In the genomic region with DNA sequence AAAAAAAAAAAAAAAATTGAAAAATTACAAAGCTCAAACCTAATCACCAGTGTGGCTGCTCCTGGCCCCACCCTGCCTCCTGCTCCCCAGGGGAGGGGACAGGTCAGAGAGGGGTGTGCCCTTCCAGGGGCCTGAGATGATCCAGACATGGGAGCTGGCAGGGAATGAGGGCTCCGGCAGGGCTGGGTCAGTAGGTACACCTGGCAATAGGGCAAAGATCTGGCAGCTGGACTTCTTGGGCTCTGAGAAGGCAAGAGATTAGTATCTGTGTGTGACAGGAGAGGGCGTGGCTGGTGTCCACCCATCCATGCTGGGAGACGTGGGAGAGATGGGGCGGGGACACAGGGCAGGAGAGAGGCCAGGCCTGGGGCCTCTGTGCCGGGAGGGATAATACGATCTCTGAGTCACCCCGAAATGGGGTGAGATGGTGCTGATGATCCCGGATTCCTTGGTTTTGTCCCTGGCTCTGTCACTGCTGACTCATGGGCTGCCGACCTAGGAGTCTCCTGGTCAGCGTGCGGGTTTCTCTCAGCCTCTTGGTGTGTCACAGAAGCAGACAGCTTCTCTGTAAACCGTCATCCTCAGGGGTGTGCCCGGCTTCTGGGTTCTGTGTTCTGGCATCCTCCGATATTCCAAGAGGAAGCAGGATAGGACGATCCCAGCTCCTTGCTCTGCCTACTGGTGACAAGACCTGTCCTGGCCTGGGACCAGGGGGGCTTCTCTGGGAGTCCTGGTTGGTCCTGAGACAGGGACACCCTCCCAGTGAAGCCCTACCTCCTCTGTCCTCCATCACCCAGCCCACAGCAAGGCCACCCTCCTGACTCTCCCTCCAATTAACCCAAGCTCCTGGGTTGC, we compare ENCODE assay signal across 1 cellular context.
A peak's percentile ranks its signal among the peaks of the same experiment; 100 is the strongest.
TF ChIP-seq lines count a peak whose summit lies in the region.

No MANE protein-coding gene starts in this region.

TF ChIP-seq in K562, 482 proteins besides CTCF, POLR2A, EP300 and RAD21 (continued from another document and continues in another):
- TF ChIP-seq, protein P1, sequence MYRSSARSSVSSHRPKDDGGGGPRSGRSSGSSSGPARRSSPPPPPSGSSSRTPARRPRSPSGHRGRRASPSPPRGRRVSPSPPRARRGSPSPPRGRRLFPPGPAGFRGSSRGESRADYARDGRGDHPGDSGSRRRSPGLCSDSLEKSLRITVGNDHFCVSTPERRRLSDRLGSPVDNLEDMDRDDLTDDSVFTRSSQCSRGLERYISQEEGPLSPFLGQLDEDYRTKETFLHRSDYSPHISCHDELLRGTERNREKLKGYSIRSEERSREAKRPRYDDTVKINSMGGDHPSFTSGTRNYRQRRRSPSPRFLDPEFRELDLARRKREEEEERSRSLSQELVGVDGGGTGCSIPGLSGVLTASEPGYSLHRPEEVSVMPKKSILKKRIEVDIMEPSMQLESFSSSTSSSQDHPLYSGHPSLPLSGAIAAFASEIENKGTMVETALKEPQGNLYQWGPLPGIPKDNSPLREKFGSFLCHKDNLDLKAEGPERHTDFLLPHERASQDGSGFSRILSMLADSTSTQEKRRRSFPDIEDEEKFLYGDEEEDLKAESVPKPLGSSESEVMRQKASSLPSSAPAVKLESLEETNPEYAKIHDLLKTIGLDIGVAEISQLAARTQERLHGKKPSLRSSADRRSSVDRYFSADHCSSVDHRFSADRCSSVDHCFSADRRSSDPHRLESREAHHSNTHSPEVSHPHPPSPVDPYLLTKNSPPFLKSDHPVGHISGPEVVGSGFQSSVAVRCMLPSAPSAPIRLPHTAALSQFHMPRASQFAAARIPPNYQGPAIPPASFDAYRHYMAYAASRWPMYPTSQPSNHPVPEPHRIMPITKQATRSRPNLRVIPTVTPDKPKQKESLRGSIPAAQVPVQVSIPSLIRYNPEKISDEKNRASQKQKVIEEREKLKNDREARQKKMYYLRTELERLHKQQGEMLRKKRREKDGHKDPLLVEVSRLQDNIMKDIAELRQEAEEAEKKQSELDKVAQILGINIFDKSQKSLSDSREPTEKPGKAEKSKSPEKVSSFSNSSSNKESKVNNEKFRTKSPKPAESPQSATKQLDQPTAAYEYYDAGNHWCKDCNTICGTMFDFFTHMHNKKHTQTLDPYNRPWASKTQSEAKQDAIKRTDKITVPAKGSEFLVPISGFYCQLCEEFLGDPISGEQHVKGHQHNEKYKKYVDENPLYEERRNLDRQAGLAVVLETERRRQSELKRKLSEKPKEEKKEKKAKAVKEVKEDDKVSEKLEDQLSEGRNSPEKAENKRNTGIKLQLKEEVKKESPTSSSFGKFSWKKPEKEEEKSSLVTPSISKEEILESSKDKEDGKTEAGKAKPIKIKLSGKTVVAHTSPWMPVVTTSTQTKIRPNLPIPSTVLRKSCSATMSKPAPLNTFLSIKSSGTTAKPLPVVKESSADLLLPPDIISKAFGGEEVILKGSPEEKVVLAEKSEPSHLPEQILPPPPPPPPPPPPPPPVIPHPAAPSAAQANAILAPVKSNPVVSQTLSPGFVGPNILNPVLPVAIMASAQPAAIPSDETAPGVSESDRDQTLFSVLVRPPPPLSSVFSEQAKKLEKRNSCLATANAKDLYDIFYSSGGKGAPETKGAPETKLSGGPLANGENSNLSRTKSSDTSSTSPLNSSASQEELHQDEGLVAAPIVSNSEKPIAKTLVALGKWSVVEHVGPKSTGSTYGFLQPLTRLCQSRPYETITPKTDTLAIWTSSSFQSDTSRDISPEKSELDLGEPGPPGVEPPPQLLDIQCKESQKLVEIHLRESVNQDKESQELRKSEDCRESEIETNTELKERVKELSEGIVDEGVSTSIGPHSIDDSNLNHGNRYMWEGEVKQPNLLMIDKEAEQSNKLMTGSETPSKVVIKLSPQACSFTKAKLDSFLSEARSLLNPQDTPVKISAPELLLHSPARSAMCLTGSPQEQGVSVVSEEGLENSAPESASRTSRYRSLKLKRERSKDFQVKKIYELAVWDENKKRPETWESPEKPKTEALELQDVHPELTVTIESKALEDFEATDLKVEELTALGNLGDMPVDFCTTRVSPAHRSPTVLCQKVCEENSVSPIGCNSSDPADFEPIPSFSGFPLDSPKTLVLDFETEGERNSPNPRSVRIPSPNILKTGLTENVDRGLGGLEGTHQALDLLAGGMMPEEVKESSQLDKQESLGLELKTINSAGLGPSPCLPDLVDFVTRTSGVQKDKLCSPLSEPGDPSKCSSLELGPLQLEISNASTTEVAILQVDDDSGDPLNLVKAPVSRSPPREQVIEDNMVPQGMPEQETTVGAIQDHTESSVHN (IDR thresholded peaks at IDR 0.05; ENCODE audit: borderline replicate concordance in 1 of 2, low read depth in 1 of 2): peak in 1 of 2 experiments; percentile 58; a peak in 1 of 4 replicates
- TF ChIP-seq ZNF766 (CRISPR knock-in tag; conservative IDR thresholded peaks at IDR 0.05) (peak; percentile 47; the same call in 1 of the 2 replicates), MYC (IDR thresholded peaks at IDR 0.05; ENCODE audit: low read depth, low read length) (peak; percentile 48; the same call in 1 of the 2 replicates), MYC (CRISPR knock-in tag; IDR thresholded peaks at IDR 0.05; ENCODE audit: borderline replicate concordance, low read depth) (no peak), SMARCE1 (IDR thresholded peaks at IDR 0.05) (peak; percentile 95), SIN3A (IDR thresholded peaks at IDR 0.05; ENCODE audit: borderline replicate concordance in 2 of 2, control insufficient read depth in 1 of 2, low read depth in 2 of 2, low read length in 2 of 2) (peak; percentile 21 to 81; a peak in 1 of 4 replicates), JUND (IDR thresholded peaks at IDR 0.05; ENCODE audit: borderline replicate concordance, low read depth, low read length) (peak; percentile 97), JUND (tag; IDR thresholded peaks at IDR 0.05; ENCODE audit: borderline replicate concordance, low read depth, low read length) (peak; percentile 95; the same call in 2 of the 3 replicates), HDAC1 (IDR thresholded peaks at IDR 0.05) (peak in 1 of 2 experiments; percentile 82; a peak in 2 of 4 replicates), KDM5B (IDR thresholded peaks at IDR 0.05; ENCODE audit: insufficient replicate concordance, low read depth, low read length) (peak; percentile 49), CTBP1 (IDR thresholded peaks at IDR 0.05; ENCODE audit: borderline replicate concordance) (peak; percentile 98), ZEB2 (IDR thresholded peaks at IDR 0.05) (peak; percentile 16; the same call in 1 of the 2 replicates), SOX6 (IDR thresholded peaks at IDR 0.05) (peak; percentile 81), IRF2 (CRISPR knock-in tag; IDR thresholded peaks at IDR 0.05) (no peak), ATF7 (IDR thresholded peaks at IDR 0.05) (peak; percentile 82), KLF1 (tag; IDR thresholded peaks at IDR 0.05) (peak; percentile 90), GATA2 (CRISPR knock-in tag; IDR thresholded peaks at IDR 0.05) (peak; percentile 94), LEF1 (IDR thresholded peaks at IDR 0.05) (peak; percentile 43; the same call in 1 of the 2 replicates), FOS (IDR thresholded peaks at IDR 0.05; ENCODE audit: extremely low read depth, insufficient read length) (peak; percentile 72), BACH1 (tag; IDR thresholded peaks at IDR 0.05) (peak; percentile 82), BCL6 (CRISPR knock-in tag; IDR thresholded peaks at IDR 0.05) (no peak), CHD1 (IDR thresholded peaks at IDR 0.05; ENCODE audit: low read length) (no peak), MAZ (CRISPR knock-in tag; conservative IDR thresholded peaks at IDR 0.05 in 1 of 2, IDR thresholded peaks at IDR 0.05 in 1 of 2) (peak; percentile 37 to 80; a peak in 3 of 4 replicates), ESRRA (IDR thresholded peaks at IDR 0.05; ENCODE audit: borderline replicate concordance, low read depth) (peak; percentile 56), ZFP36 (IDR thresholded peaks at IDR 0.05; ENCODE audit: low read depth, low read length, partially characterized antibody) (peak; percentile 5), ATF1 (CRISPR knock-in tag; IDR thresholded peaks at IDR 0.05) (no peak), ATF1 (tag; IDR thresholded peaks at IDR 0.05) (peak; percentile 88), ERF (CRISPR knock-in tag; IDR thresholded peaks at IDR 0.05) (no peak)
- TF ChIP-seq, protein P2, sequence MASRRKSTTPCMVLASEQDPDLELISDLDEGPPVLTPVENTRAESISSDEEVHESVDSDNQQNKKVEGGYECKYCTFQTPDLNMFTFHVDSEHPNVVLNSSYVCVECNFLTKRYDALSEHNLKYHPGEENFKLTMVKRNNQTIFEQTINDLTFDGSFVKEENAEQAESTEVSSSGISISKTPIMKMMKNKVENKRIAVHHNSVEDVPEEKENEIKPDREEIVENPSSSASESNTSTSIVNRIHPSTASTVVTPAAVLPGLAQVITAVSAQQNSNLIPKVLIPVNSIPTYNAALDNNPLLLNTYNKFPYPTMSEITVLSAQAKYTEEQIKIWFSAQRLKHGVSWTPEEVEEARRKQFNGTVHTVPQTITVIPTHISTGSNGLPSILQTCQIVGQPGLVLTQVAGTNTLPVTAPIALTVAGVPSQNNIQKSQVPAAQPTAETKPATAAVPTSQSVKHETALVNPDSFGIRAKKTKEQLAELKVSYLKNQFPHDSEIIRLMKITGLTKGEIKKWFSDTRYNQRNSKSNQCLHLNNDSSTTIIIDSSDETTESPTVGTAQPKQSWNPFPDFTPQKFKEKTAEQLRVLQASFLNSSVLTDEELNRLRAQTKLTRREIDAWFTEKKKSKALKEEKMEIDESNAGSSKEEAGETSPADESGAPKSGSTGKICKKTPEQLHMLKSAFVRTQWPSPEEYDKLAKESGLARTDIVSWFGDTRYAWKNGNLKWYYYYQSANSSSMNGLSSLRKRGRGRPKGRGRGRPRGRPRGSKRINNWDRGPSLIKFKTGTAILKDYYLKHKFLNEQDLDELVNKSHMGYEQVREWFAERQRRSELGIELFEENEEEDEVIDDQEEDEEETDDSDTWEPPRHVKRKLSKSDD (conservative IDR thresholded peaks at IDR 0.05; ENCODE audit: low read length): no peak
- TF ChIP-seq, protein P3, sequence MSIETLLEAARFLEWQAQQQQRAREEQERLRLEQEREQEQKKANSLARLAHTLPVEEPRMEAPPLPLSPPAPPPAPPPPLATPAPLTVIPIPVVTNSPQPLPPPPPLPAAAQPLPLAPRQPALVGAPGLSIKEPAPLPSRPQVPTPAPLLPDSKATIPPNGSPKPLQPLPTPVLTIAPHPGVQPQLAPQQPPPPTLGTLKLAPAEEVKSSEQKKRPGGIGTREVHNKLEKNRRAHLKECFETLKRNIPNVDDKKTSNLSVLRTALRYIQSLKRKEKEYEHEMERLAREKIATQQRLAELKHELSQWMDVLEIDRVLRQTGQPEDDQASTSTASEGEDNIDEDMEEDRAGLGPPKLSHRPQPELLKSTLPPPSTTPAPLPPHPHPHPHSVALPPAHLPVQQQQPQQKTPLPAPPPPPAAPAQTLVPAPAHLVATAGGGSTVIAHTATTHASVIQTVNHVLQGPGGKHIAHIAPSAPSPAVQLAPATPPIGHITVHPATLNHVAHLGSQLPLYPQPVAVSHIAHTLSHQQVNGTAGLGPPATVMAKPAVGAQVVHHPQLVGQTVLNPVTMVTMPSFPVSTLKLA (conservative IDR thresholded peaks at IDR 0.05): peak; percentile 66 to 87; a peak in 3 of 4 replicates
- TF ChIP-seq, protein P4, sequence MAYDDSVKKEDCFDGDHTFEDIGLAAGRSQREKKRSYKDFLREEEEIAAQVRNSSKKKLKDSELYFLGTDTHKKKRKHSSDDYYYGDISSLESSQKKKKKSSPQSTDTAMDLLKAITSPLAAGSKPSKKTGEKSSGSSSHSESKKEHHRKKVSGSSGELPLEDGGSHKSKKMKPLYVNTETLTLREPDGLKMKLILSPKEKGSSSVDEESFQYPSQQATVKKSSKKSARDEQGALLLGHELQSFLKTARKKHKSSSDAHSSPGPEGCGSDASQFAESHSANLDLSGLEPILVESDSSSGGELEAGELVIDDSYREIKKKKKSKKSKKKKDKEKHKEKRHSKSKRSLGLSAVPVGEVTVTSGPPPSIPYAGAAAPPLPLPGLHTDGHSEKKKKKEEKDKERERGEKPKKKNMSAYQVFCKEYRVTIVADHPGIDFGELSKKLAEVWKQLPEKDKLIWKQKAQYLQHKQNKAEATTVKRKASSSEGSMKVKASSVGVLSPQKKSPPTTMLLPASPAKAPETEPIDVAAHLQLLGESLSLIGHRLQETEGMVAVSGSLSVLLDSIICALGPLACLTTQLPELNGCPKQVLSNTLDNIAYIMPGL (CRISPR knock-in tag; IDR thresholded peaks at IDR 0.05): no peak
- TF ChIP-seq, protein P5, sequence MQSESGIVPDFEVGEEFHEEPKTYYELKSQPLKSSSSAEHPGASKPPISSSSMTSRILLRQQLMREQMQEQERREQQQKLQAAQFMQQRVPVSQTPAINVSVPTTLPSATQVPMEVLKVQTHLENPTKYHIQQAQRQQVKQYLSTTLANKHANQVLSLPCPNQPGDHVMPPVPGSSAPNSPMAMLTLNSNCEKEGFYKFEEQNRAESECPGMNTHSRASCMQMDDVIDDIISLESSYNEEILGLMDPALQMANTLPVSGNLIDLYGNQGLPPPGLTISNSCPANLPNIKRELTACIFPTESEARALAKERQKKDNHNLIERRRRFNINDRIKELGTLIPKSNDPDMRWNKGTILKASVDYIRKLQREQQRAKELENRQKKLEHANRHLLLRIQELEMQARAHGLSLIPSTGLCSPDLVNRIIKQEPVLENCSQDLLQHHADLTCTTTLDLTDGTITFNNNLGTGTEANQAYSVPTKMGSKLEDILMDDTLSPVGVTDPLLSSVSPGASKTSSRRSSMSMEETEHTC (IDR thresholded peaks at IDR 0.05): 0 out of 2 replicates have a peak, but pooled peaks have one; percentile 15
- TF ChIP-seq, protein P6, sequence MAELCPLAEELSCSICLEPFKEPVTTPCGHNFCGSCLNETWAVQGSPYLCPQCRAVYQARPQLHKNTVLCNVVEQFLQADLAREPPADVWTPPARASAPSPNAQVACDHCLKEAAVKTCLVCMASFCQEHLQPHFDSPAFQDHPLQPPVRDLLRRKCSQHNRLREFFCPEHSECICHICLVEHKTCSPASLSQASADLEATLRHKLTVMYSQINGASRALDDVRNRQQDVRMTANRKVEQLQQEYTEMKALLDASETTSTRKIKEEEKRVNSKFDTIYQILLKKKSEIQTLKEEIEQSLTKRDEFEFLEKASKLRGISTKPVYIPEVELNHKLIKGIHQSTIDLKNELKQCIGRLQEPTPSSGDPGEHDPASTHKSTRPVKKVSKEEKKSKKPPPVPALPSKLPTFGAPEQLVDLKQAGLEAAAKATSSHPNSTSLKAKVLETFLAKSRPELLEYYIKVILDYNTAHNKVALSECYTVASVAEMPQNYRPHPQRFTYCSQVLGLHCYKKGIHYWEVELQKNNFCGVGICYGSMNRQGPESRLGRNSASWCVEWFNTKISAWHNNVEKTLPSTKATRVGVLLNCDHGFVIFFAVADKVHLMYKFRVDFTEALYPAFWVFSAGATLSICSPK (IDR thresholded peaks at IDR 0.05; ENCODE audit: borderline replicate concordance): 0 out of 2 replicates have a peak, but pooled peaks have one; percentile 57
- TF ChIP-seq, protein P7, sequence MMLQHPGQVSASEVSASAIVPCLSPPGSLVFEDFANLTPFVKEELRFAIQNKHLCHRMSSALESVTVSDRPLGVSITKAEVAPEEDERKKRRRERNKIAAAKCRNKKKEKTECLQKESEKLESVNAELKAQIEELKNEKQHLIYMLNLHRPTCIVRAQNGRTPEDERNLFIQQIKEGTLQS (IDR thresholded peaks at IDR 0.05): peak; percentile 96
- TF ChIP-seq, protein P7 (CRISPR knock-in tag; conservative IDR thresholded peaks at IDR 0.05): peak; percentile 75; the same call in 1 of the 2 replicates
